ENCODE assay signal across 1 cellular context in the genomic region with DNA sequence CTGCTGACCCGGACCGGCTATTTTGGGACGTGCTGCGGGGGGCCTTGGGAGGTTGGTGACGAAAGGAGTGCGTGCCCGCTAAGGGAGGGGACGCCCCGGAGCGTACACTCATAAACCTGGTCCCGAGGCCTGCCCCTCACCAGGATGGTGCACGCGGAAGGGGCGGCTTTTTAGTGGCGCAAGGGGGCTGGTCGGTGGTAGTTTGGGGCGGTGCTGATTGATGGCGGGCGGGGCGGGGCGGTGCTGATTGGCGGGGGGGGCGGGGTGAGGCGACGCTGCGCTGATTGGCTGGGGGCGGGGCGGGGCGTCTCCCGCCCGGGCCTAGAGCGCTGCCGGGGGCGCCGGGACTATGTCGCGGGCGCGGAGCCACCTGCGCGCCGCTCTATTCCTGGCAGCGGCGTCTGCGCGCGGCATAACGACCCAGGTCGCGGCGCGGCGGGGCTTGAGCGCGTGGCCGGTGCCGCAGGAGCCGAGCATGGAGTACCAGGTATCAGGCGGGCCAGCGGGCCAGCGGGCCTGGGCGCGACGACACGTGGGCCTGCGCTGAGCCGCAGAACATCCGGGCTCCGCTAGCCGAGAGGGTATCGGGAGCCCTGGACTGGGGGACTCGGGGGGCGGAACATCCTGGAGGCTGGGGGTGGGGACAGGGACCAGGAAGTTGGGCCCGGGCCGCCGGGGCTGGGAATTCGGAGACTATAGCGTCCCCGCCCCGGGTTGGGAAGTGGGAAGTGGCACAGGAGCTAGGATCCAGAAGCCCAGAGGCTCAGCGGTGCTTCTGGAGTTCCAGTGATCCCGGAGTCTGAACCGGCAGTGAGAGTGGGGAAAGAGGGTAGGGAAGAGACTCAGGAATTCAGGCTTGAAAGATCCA.
TF ChIP-seq lines count a peak whose summit lies in the region.

A gene with protein sequence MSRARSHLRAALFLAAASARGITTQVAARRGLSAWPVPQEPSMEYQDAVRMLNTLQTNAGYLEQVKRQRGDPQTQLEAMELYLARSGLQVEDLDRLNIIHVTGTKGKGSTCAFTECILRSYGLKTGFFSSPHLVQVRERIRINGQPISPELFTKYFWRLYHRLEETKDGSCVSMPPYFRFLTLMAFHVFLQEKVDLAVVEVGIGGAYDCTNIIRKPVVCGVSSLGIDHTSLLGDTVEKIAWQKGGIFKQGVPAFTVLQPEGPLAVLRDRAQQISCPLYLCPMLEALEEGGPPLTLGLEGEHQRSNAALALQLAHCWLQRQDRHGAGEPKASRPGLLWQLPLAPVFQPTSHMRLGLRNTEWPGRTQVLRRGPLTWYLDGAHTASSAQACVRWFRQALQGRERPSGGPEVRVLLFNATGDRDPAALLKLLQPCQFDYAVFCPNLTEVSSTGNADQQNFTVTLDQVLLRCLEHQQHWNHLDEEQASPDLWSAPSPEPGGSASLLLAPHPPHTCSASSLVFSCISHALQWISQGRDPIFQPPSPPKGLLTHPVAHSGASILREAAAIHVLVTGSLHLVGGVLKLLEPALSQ (plus strand): TSS at position 307 of the 868 bp plus-strand sequence. CDS start 43 bp downstream, at position 350.

TF ChIP-seq in Ishikawa, 13 proteins besides CTCF, POLR2A, EP300 and RAD21 (continued from another document):
- TF ChIP-seq TCF12 (IDR thresholded peaks at IDR 0.05; ENCODE audit: low read depth) = no peak
- TF ChIP-seq ZBTB7A (IDR thresholded peaks at IDR 0.05; ENCODE audit: low read depth) = no peak
TF ChIP-seq in Ishikawa: peak in this region for 5.
